Comparison of ENCODE assay signal across 17 cellular contexts in the genomic region with DNA sequence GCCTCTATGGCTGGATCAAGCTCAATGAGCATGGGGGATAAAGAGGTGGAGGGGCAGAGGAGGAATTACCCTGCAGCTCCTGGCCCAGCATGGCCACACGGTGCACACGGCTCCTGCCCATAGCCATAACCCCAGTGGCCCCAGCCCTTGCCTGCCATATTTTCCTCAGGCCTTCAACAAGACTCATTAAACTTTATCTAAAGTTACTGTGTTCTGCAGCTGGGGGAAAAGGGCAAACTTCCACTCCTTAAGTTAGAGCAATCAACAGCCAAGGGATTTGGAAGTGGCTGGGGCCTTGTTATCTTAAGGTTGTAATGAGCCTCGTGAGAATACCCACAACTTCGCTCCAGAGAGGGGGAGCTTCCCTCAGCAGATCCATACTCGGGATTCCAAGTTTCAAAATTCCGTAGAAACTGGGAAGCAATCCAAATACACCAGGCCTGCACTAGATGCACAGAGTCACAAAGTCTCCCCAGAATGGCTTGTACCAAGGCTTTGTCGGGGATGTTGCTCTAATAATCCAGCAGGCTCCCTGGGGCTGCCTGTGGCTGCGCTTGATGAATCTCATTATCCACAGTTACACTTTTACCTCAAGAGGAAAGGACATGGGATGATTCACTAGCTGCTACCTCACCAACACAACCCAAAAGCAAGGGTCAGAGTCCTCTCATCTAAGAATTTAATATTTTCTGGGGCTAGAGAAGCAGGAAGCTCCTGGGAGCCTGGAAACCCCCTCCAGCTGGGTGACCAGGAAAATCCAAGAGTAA. TPM values are rescaled to one million over a fixed set of nuclear protein-coding genes. Genes with fewer than 3 reads are reported as not detected.
DNase-seq lines count a peak whose midpoint lies in the region; ATAC-seq, FAIRE-seq and TF ChIP-seq lines count a peak whose summit lies in the region.
"Had no signal": no experiment of that assay in that cellular context is flagged by ENCODE, and none has a peak within 500 bp of the region (broad histone marks: within the 10 kb centered on the region; RNA-seq: fewer than 3 reads in every experiment).

No MANE protein-coding gene starts in this region.

- no peak overlapping the region for H2AFZ ChIP-seq in PC-3 (ENCODE audit: low read length)

- H3K27ac ChIP-seq in HEK293 (ENCODE audit: extremely low read depth, low read depth, low read length), result no peak overlapping the region
- H3K27ac ChIP-seq in small intestine (ENCODE audit: low read depth in 1 of 2, low read length in 1 of 2), result peak overlapping the region; percentile 29 to 46
- H3K27ac ChIP-seq in PC-3 (ENCODE audit: low read length), result no peak overlapping the region
- H3K27ac ChIP-seq: upper lobe of right lung had no signal

- intact Hi-C loops in PC-3 (cut with micrococcal nuclease), result loop anchor here (5.0 to 10.0 kb wide), 3 partner anchors 55 to 342 kb away; partner anchors contain the start of gene SLC7A7

- DNase-seq in cardiac fibroblast (ENCODE audit: low read depth in 2 of 2), result peak; percentile 49 to 91
- peak; percentile 51 for DNase-seq in kidney epithelial cell (ENCODE audit: low read depth)
- DNase-seq in small intestine, result peak; percentile 44
- no peak for DNase-seq in PC-3
- no peak for DNase-seq in BE2C
- DNase-seq: activated CD8-positive, alpha-beta memory T cell treated with anti-CD3 and anti-CD28 coated beads, Interleukin-2, amount 50 U/mL, for 48 hours; CD4-positive, alpha-beta memory T cell; GDM1; NCI-H446; stimulated activated CD4-positive, alpha-beta T cell treated with anti-CD3 and anti-CD28 coated beads, Interleukin-2, amount 100 ng/mL, for 48 hours; upper lobe of right lung had no signal

- H3K27me3 ChIP-seq in kidney epithelial cell (ENCODE audit: control insufficient read depth, insufficient read depth, low read length), result no peaks in the 10 kb centered on the region
- H3K27me3 ChIP-seq in small intestine (ENCODE audit: control insufficient read depth in 2 of 2, insufficient read depth in 2 of 2, low read length in 2 of 2), result no peaks in the 10 kb centered on the region
- H3K27me3 ChIP-seq in PC-3 (ENCODE audit: low read length), result no peaks in the 10 kb centered on the region
- H3K27me3 ChIP-seq in BE2C, result peaks cover 18% of the 10 kb centered on the region
- H3K27me3 ChIP-seq: upper lobe of right lung had no signal

- no peaks in the 10 kb centered on the region for H3K36me3 ChIP-seq in HEK293 (ENCODE audit: control insufficient read depth in 2 of 2, insufficient read depth in 1 of 2, low read length in 2 of 2)
- no peaks in the 10 kb centered on the region for H3K36me3 ChIP-seq in kidney epithelial cell (ENCODE audit: control insufficient read depth, insufficient read depth, low read length)
- no peaks in the 10 kb centered on the region for H3K36me3 ChIP-seq in small intestine (ENCODE audit: control insufficient read depth in 2 of 2, insufficient read depth in 2 of 2, low read length in 2 of 2)
- H3K36me3 ChIP-seq in PC-3 (ENCODE audit: low read depth, low read length), result no peaks in the 10 kb centered on the region
- no peaks in the 10 kb centered on the region for H3K36me3 ChIP-seq in BE2C
- H3K36me3 ChIP-seq: upper lobe of right lung had no signal

- no peaks in the 10 kb centered on the region for H3K79me2 ChIP-seq in PC-3 (ENCODE audit: low read length)

- H3K4me3 ChIP-seq in HEK293 (ENCODE audit: low read depth, low read length), result no peak overlapping the region
- no peak overlapping the region for H3K4me3 ChIP-seq in cardiac fibroblast (replicated peaks in 1 of 2; ENCODE audit: low read depth in 2 of 2, low read length in 2 of 2)
- no peak overlapping the region for H3K4me3 ChIP-seq in kidney epithelial cell (ENCODE audit: low read depth, low read length)
- H3K4me3 ChIP-seq in small intestine (ENCODE audit: low read depth in 1 of 2, low read length in 2 of 2), result no peak overlapping the region
- no peak overlapping the region for H3K4me3 ChIP-seq in PC-3 (ENCODE audit: low read length)
- no peak overlapping the region for H3K4me3 ChIP-seq in BE2C (ENCODE audit: low read depth, low read length)
- H3K4me3 ChIP-seq: upper lobe of right lung had no signal

- no peak for TF ChIP-seq CTCF in HEK293 (tag by site-specific recombination; IDR thresholded peaks at IDR 0.05)
- no peak for TF ChIP-seq CTCF in cardiac fibroblast (IDR thresholded peaks at IDR 0.05; ENCODE audit: low read depth, low read length)
- no peak for TF ChIP-seq CTCF in kidney epithelial cell (IDR thresholded peaks at IDR 0.05; ENCODE audit: insufficient read depth, low read length, poor library complexity, severe bottlenecking)
- no peak for TF ChIP-seq CTCF in PC-3 (conservative IDR thresholded peaks at IDR 0.05; ENCODE audit: low read depth, low read length)
- TF ChIP-seq CTCF in BE2C (IDR thresholded peaks at IDR 0.05; ENCODE audit: low read depth, low read length), result no peak

- H3K9me3 ChIP-seq in HEK293 (ENCODE audit: control insufficient read depth, insufficient read depth, low read depth, low read length) (no peaks in the 10 kb centered on the region), small intestine (ENCODE audit: control insufficient read depth, low read depth) (no peaks in the 10 kb centered on the region), PC-3 (ENCODE audit: low read length) (no peaks in the 10 kb centered on the region), BE2C (no peaks in the 10 kb centered on the region)
- H3K9me3 ChIP-seq: upper lobe of right lung had no signal

- POLR2A ChIA-PET in HEK293 (lab: Yijun Ruan, JAX), result no interaction called here
- POLR2A ChIA-PET in PC-3 (lab: Charles Lee; ENCODE audit: unreplicated experiment), result no interaction called here

- no peaks in the 10 kb centered on the region for H3F3A ChIP-seq in PC-3 (ENCODE audit: low read length, unreplicated experiment)

- no peak overlapping the region for H3K4me2 ChIP-seq in PC-3 (ENCODE audit: low read length)

- ATAC-seq in PC-3 (no peak), GM21423 (IDR thresholded peaks at IDR 0.05; ENCODE audit: unreplicated experiment) (no peak)
- ATAC-seq: activated CD4-positive, CD25-positive, alpha-beta regulatory T cell treated with anti-CD3 and anti-CD28 coated beads, Interleukin-2, amount 50 U/mL, for 24 hours had no signal

- H3K9ac ChIP-seq in PC-3 (ENCODE audit: low read length), result no peak overlapping the region

- no peaks in the 10 kb centered on the region for H3K9me2 ChIP-seq in PC-3 (replicated peaks; ENCODE audit: low read length)

- 41 to 49% (median 41%) methylated on average over 8 of the region's 8 CpGs for WGBS in small intestine, 3 donors

- no peak for FAIRE-seq in small intestine (lab: Jason Lieb, UNC)

- no peaks in the 10 kb centered on the region for H4K20me1 ChIP-seq in PC-3 (ENCODE audit: low read length)

- CTCF ChIA-PET in HEK293 (lab: Yijun Ruan, JAX), result interaction anchor here (0.5 to 5.1 kb wide), 17 partner anchors 13 to 196 kb away, joined by 3 to 44 read pairs (median 3); partner anchors contain the start of genes OR6J1 and OXA1L
- CTCF ChIA-PET in PC-3 (lab: Charles Lee), result interaction anchor here (0.5 to 1.0 kb wide), 3 partner anchors 54 to 214 kb away, joined by 3 to 5 read pairs (median 3); partner anchors contain the start of genes LRP10 and OXA1L

- H3K4me1 ChIP-seq in HEK293 (ENCODE audit: control insufficient read depth, insufficient read depth, low read length) (peaks cover 5% of the 10 kb centered on the region; the same call in 1 of the 2 replicates), small intestine (ENCODE audit: control insufficient read depth in 2 of 2, insufficient read depth in 1 of 2, low read depth in 1 of 2, low read length in 1 of 2) (peaks cover 3 to 4% of the 10 kb centered on the region in 2 donors), PC-3 (ENCODE audit: insufficient read depth, low read length) (peaks cover 4% of the 10 kb centered on the region; the same call in 1 of the 2 replicates), BE2C (no peaks in the 10 kb centered on the region)

- no TSS peak for BruUV-seq in PC-3 (replicated peaks; lab: Mats Ljungman, UMichigan)

TF ChIP-seq in HEK293, 187 proteins besides CTCF, POLR2A, EP300 and RAD21:
- TF ChIP-seq ZBTB8A (tag by site-specific recombination; IDR thresholded peaks at IDR 0.05) (no peak), PRDM10 (tag by site-specific recombination; IDR thresholded peaks at IDR 0.05) (peak; percentile 72)
TF ChIP-seq in HEK293: peak in this region for 1.

RNA-seq across cellular contexts. Expression of gene OR6J1, which starts 13.0 kb away (rescaled TPM):
- not detected in 2 replicates for total RNA-seq in kidney epithelial cell
- polyA plus RNA-seq in small intestine, result not detected
- total RNA-seq in PC-3 (2014; rRNA removed), result not detected in 2 replicates
- polyA plus RNA-seq in BE2C (2012; ENCODE audit: insufficient read depth, insufficient read length, low read depth), result 0.14 TPM
- total RNA-seq: CD4-positive, alpha-beta memory T cell; esophagus mucosa; progenitor cell of endocrine pancreas; T-helper 1 cell treated with Interleukin-12 subunit alpha and Interleukin-12 subunit beta and Interleukin-4 antibody, amounts not matched to agents 30 ng/mL and 1 ng/mL, for 36 hours; upper lobe of right lung had no signal
- polyA plus RNA-seq: CD4-positive, alpha-beta memory T cell had no signal

RNA-seq across cellular contexts. Expression of gene ABHD4, which starts 59.0 kb away (rescaled TPM):
- total RNA-seq in kidney epithelial cell (23.2 and 23.6 TPM in 2 replicates), PC-3 (2014; rRNA removed) (9.1 and 9.6 TPM in 2 replicates)
- 10 to 100 TPM; 11.5 to 38.7 (median 24.6) TPM for polyA plus RNA-seq in small intestine
- polyA plus RNA-seq in BE2C (2012; ENCODE audit: insufficient read depth, insufficient read length, low read depth), result 5.5 TPM

Comparison
In these comparisons a context has a peak if more than half of its experiments do, and no peak if none do; other contexts are left out.
1. H3K27ac ChIP-seq: peak in small intestine (2 of 2); none in HEK293 (single experiment) and PC-3 (single experiment).
2. DNase-seq: peak in cardiac fibroblast (2 of 2), kidney epithelial cell (single experiment) and small intestine (single experiment); none in PC-3 (single experiment) and BE2C (single experiment).